25 cellular contexts compared by ENCODE assay signal in the genomic region with DNA sequence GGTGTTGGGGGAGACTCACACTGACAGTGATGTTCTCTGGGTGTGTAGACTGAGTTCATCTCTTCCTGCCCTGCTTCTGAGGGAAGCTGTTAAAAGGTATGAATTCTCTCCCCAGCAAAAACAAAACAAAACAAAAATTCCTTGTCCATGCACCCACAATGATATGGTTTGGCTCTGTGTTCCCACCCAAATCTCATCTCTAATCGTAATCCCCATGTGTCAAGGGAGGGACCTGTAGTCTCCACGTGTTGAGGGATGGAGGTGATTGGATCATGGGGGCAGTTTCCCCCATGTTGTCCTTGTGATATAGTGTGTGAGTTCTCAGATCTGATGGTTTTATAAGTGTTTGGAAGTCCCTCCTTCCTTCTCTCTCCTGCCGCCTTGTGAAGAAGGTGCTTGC.
DNase-seq lines count a peak whose midpoint lies in the region; ATAC-seq, FAIRE-seq and TF ChIP-seq lines count a peak whose summit lies in the region.
"Had no signal": no experiment of that assay in that cellular context is flagged by ENCODE, and none has a peak within 500 bp of the region (broad histone marks: within the 10 kb centered on the region; RNA-seq: fewer than 3 reads in every experiment).

No MANE protein-coding gene starts in this region.

- POLR2A ChIA-PET in K562 (lab: Yijun Ruan, JAX) = no interaction called here

- TF ChIP-seq CTCF in K562 (IDR thresholded peaks at IDR 0.05 in 2 of 3, conservative IDR thresholded peaks at IDR 0.05 in 1 of 3; ENCODE audit: insufficient read depth in 2 of 3, low read depth in 1 of 3, low read length in 3 of 3) (no peak), endodermal cell (conservative IDR thresholded peaks at IDR 0.05) (no peak), osteocyte (IDR thresholded peaks at IDR 0.05) (no peak)

- no peak for FAIRE-seq in K562 (lab: Jason Lieb, UNC)
- FAIRE-seq: A549, D721Med, GM12891, GM18507, H54 had no signal

- DNase-seq in K562 (ENCODE audit: extremely low read depth in 1 of 4, low spot score in 3 of 4) (no peak), endodermal cell (peak; percentile 14), osteocyte (ENCODE audit: extremely low spot score, unreplicated experiment) (peak; percentile 25), EL (no peak)
- no peak for DNase-seq in activated naive CD4-positive, alpha-beta T cell treated with Interleukin-2 at 50 U/mL for 16 hours
- DNase-seq: 8988T; ACHN; AML-193; BE2C; CD4-positive, alpha-beta T cell; CD8-positive, alpha-beta memory T cell; DMS 273 treated with DMSO at 0.1 percent for 48 hours; DMS79; GF-D8; HFFc6 had no signal

- in situ Hi-C loops in K562 (cut with MboI) = no loop called here

- BruUV-seq in K562 (replicated peaks; lab: Mats Ljungman, UMichigan) = no TSS peak

- WGBS in K562 (ENCODE audit: insufficient coverage, low coverage, missing lambda C conversion rate) = 0% methylated on average over 3 of the region's 3 CpGs
- 93% methylated on average over 3 of the region's 3 CpGs; no CpG with 5 or more reads in 1 of the 2 experiments for WGBS in endodermal cell (ENCODE audit: insufficient coverage in 1 of 2, insufficient read length in 1 of 2), 2 experiments

- intact Hi-C loops in K562 (cut with micrococcal nuclease) = no loop called here

- H3K27me3 ChIP-seq in K562 (ENCODE audit: control insufficient read depth in 2 of 2, insufficient read depth in 2 of 2, low read length in 2 of 2) (no peaks in the 10 kb centered on the region; a peak in 1 of 5 replicates), endodermal cell (ENCODE audit: control insufficient read depth, insufficient read depth, low read length, poor library complexity, severe bottlenecking) (no peaks in the 10 kb centered on the region)
- H3K27me3 ChIP-seq: BE2C; BLaER1 treated with 17β-estradiol and CSF1 and Interleukin-3, amounts not matched to agents 10 nM and 100 nM had no signal

- H3K9ac ChIP-seq in K562 (ENCODE audit: insufficient read depth in 1 of 2, low read depth in 2 of 2, low read length in 2 of 2) = no peak overlapping the region
- H3K9ac ChIP-seq in endodermal cell (ENCODE audit: extremely low read depth, low read length, poor library complexity, severe bottlenecking) = no peak overlapping the region
- H3K9ac ChIP-seq: BLaER1 treated with 17β-estradiol and CSF1 and Interleukin-3, amounts not matched to agents 10 nM and 100 nM had no signal

- no peaks in the 10 kb centered on the region for H3K4me1 ChIP-seq in K562 (replicated peaks in 1 of 2; ENCODE audit: control insufficient read depth in 2 of 2, insufficient read depth in 2 of 2, low read length in 2 of 2)
- H3K4me1 ChIP-seq in endodermal cell (ENCODE audit: control insufficient read depth, insufficient read depth, low read length) = no peaks in the 10 kb centered on the region
- H3K4me1 ChIP-seq: A549; BE2C; BLaER1 treated with 17β-estradiol and CSF1 and Interleukin-3, amounts not matched to agents 10 nM and 100 nM; HAP-1 had no signal

- H3K36me3 Mint-ChIP-seq in endodermal cell (ENCODE audit: low read depth) = peaks cover 65% of the 10 kb centered on the region
- no peaks in the 10 kb centered on the region for H3K36me3 Mint-ChIP-seq in osteocyte (ENCODE audit: unreplicated experiment)
- H3K36me3 Mint-ChIP-seq: CD14-positive monocyte had no signal

- TF ChIP-seq POLR2A in K562 (conservative IDR thresholded peaks at IDR 0.05) = no peak

- no peak for TF ChIP-seq EP300 in K562 (IDR thresholded peaks at IDR 0.05; ENCODE audit: low read length)

- H3K4me1 Mint-ChIP-seq in endodermal cell (no peaks in the 10 kb centered on the region), osteocyte (ENCODE audit: unreplicated experiment) (no peaks in the 10 kb centered on the region)
- H3K4me1 Mint-ChIP-seq: CD14-positive monocyte; CD8-positive, alpha-beta memory T cell; GM23338 had no signal

- H3K27ac Mint-ChIP-seq in endodermal cell = no peak overlapping the region
- H3K27ac Mint-ChIP-seq in osteocyte (ENCODE audit: unreplicated experiment) = no peak overlapping the region
- H3K27ac Mint-ChIP-seq: CD14-positive monocyte; CD4-positive, alpha-beta T cell; CD8-positive, alpha-beta memory T cell; GM23338; HFFc6 had no signal

- no peak overlapping the region for H3K4me3 Mint-ChIP-seq in endodermal cell
- no peak overlapping the region for H3K4me3 Mint-ChIP-seq in osteocyte (ENCODE audit: unreplicated experiment)
- H3K4me3 Mint-ChIP-seq: CD14-positive monocyte; CD4-positive, alpha-beta T cell; CD8-positive, alpha-beta memory T cell; GM23338; HFFc6 had no signal

- H3K9me1 ChIP-seq in K562 (ENCODE audit: control insufficient read depth, insufficient read depth, low read length) = no peaks in the 10 kb centered on the region

- H3K36me3 ChIP-seq in K562 (ENCODE audit: control insufficient read depth, insufficient read depth, low read length) (no peaks in the 10 kb centered on the region), endodermal cell (ENCODE audit: control insufficient read depth, insufficient read depth, low read length) (peaks cover 56% of the 10 kb centered on the region)
- H3K36me3 ChIP-seq: BE2C, HAP-1 had no signal

- CTCF ChIA-PET in K562 (lab: Yijun Ruan, JAX; ENCODE audit: low intra/inter-chr PET ratio) = no interaction called here

- H3K27me3 Mint-ChIP-seq in endodermal cell (ENCODE audit: insufficient read depth) = no peaks in the 10 kb centered on the region
- no peaks in the 10 kb centered on the region for H3K27me3 Mint-ChIP-seq in osteocyte (ENCODE audit: unreplicated experiment)
- H3K27me3 Mint-ChIP-seq: CD4-positive, alpha-beta T cell had no signal

- H3K9me3 ChIP-seq in K562 (replicated peaks; ENCODE audit: control insufficient read depth, insufficient read depth, low read depth, low read length) (no peaks in the 10 kb centered on the region), endodermal cell (ENCODE audit: control insufficient read depth, low read length) (peaks cover 58% of the 10 kb centered on the region)
- H3K9me3 ChIP-seq: BE2C, HAP-1 had no signal

- H3K4me3 ChIP-seq in K562 = no peak overlapping the region
- peak overlapping the region; percentile 6 for H3K4me3 ChIP-seq in endodermal cell (ENCODE audit: low read length)
- H3K4me3 ChIP-seq: A549; BLaER1 treated with 17β-estradiol and CSF1 and Interleukin-3, amounts not matched to agents 10 nM and 100 nM; GM23338; HAP-1 had no signal

- no peak for TF ChIP-seq RAD21 in K562 (CRISPR knock-in tag; conservative IDR thresholded peaks at IDR 0.05 in 1 of 2, IDR thresholded peaks at IDR 0.05 in 1 of 2)

- H4K20me1 ChIP-seq in K562 (replicated peaks; ENCODE audit: control insufficient read depth, insufficient read depth, low read length) = no peaks in the 10 kb centered on the region
- H4K20me1 ChIP-seq: BLaER1 treated with 17β-estradiol and CSF1 and Interleukin-3, amounts not matched to agents 10 nM and 100 nM had no signal

- no peak for ATAC-seq in K562
- ATAC-seq in HG02798 (IDR thresholded peaks at IDR 0.05; ENCODE audit: poor library complexity, unreplicated experiment) = no peak
- ATAC-seq: A549, GM23338 had no signal

- H3K9me3 Mint-ChIP-seq in endodermal cell (peaks cover 56% of the 10 kb centered on the region), osteocyte (ENCODE audit: unreplicated experiment) (peaks cover 35% of the 10 kb centered on the region)

- no peaks in the 10 kb centered on the region for H3K79me2 ChIP-seq in K562 (ENCODE audit: control insufficient read depth, insufficient read depth, low read length)

- no peak overlapping the region for H3K4me2 ChIP-seq in K562 (ENCODE audit: insufficient read depth, low read length)
- H3K4me2 ChIP-seq: A549; BLaER1 treated with 17β-estradiol and CSF1 and Interleukin-3, amounts not matched to agents 10 nM and 100 nM; GM23338 had no signal

- H3K27ac ChIP-seq in K562 (ENCODE audit: extremely low read depth, low read depth, low read length) (no peak overlapping the region), endodermal cell (ENCODE audit: low read depth, low read length) (no peak overlapping the region)
- H3K27ac ChIP-seq: A549; BLaER1 treated with 17β-estradiol and CSF1 and Interleukin-3, amounts not matched to agents 10 nM and 100 nM had no signal

- no peak overlapping the region for H2AFZ ChIP-seq in K562 (ENCODE audit: low read depth, low read length)
- H2AFZ ChIP-seq: GM23338 had no signal

TF ChIP-seq in K562, 482 proteins besides CTCF, POLR2A, EP300 and RAD21:
- peak; percentile 68 for TF ChIP-seq ZNF274 (IDR thresholded peaks at IDR 0.05; ENCODE audit: borderline replicate concordance, low read depth, low read length)
- no peak for TF ChIP-seq HNRNPUL1 (IDR thresholded peaks at IDR 0.05; ENCODE audit: low read length)
- no peak for TF ChIP-seq STAG1 (CRISPR knock-in tag; IDR thresholded peaks at IDR 0.05; ENCODE audit: borderline replicate concordance)

Comparison
In these comparisons a context has a peak if more than half of its experiments do, and no peak if none do; other contexts are left out.
1. DNase-seq: peak in endodermal cell (single experiment) and osteocyte (single experiment); none in K562 (0 of 4), activated naive CD4-positive, alpha-beta T cell treated with Interleukin-2 at 50 U/mL for 16 hours (single experiment) and EL (single experiment).